ENCODE assay signal across 2 cellular contexts in genomic region chr17:34519286-34519685, GRCh38.
TF ChIP-seq lines count a peak whose summit lies in the region.

No MANE protein-coding gene starts in this region.

TF ChIP-seq in IMR-90, 13 proteins besides CTCF, POLR2A, EP300 and RAD21 (continued from another document):
- TF ChIP-seq FOS (IDR thresholded peaks at IDR 0.05; ENCODE audit: low read depth, low read length) = no peak
- TF ChIP-seq BHLHE40 (IDR thresholded peaks at IDR 0.05; ENCODE audit: low read depth, low read length) = no peak
- no peak for TF ChIP-seq MAZ (IDR thresholded peaks at IDR 0.05; ENCODE audit: borderline replicate concordance, low read depth, low read length)
- TF ChIP-seq, protein P1, sequence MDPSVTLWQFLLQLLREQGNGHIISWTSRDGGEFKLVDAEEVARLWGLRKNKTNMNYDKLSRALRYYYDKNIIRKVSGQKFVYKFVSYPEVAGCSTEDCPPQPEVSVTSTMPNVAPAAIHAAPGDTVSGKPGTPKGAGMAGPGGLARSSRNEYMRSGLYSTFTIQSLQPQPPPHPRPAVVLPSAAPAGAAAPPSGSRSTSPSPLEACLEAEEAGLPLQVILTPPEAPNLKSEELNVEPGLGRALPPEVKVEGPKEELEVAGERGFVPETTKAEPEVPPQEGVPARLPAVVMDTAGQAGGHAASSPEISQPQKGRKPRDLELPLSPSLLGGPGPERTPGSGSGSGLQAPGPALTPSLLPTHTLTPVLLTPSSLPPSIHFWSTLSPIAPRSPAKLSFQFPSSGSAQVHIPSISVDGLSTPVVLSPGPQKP (IDR thresholded peaks at IDR 0.05; ENCODE audit: borderline replicate concordance, low read depth, low read length) = no peak
- TF ChIP-seq CEBPB (IDR thresholded peaks at IDR 0.05; ENCODE audit: low read depth, low read length) = no peak

TF ChIP-seq in neural cell, 6 proteins besides CTCF, POLR2A, EP300 and RAD21 (continued from another document):
- TF ChIP-seq, protein P2, sequence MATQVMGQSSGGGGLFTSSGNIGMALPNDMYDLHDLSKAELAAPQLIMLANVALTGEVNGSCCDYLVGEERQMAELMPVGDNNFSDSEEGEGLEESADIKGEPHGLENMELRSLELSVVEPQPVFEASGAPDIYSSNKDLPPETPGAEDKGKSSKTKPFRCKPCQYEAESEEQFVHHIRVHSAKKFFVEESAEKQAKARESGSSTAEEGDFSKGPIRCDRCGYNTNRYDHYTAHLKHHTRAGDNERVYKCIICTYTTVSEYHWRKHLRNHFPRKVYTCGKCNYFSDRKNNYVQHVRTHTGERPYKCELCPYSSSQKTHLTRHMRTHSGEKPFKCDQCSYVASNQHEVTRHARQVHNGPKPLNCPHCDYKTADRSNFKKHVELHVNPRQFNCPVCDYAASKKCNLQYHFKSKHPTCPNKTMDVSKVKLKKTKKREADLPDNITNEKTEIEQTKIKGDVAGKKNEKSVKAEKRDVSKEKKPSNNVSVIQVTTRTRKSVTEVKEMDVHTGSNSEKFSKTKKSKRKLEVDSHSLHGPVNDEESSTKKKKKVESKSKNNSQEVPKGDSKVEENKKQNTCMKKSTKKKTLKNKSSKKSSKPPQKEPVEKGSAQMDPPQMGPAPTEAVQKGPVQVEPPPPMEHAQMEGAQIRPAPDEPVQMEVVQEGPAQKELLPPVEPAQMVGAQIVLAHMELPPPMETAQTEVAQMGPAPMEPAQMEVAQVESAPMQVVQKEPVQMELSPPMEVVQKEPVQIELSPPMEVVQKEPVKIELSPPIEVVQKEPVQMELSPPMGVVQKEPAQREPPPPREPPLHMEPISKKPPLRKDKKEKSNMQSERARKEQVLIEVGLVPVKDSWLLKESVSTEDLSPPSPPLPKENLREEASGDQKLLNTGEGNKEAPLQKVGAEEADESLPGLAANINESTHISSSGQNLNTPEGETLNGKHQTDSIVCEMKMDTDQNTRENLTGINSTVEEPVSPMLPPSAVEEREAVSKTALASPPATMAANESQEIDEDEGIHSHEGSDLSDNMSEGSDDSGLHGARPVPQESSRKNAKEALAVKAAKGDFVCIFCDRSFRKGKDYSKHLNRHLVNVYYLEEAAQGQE (IDR thresholded peaks at IDR 0.05; ENCODE audit: borderline replicate concordance) = no peak
- TF ChIP-seq TAF1 (IDR thresholded peaks at IDR 0.05; ENCODE audit: low read depth) (no peak), POLR2AphosphoS5 (IDR thresholded peaks at IDR 0.05) (no peak)
TF ChIP-seq in neural cell: peak in this region for 0.
